In the genomic region with DNA sequence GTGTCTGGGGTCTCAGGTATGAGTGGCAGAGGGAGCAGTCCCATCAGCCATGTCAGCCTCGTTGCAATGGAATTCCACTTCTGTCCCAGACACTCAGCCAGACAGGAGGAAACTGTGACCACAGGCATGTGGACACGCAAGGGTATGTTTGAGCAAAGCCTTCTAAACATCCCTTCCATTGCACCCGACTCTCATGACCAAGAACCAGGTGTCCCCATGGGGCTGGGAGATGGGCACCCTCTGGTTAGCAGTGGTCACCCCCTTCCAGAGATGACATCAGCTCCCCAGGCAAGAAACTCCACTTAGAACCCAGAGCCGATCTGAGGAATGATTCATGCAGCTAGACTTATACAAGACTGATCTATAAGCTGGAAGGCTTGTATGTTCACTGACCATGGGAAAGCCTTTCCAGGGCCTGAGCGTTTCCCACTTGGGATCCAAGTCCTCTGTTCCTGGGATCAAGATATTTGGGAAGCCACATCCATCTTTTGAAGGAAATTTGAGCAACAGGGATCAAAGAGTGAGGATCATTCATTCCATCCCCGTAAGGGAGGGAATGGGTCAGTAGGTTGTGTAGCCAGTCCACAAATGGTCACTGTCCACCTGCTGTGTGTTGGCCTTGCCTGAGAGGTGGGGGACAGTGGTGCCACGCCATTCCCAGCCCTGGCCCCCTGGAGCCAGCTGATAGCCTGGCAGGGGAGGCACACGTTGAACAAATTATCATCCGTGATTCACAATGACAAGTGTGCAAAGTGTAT, we compare ENCODE assay signal across 9 cellular contexts. TPM values are rescaled to one million over a fixed set of nuclear protein-coding genes. Genes with fewer than 3 reads are reported as not detected.
A peak's percentile ranks its signal among the peaks of the same experiment; 100 is the strongest.
DNase-seq lines count a peak whose midpoint lies in the region; ATAC-seq, FAIRE-seq and TF ChIP-seq lines count a peak whose summit lies in the region.
"Had no signal": no experiment of that assay in that cellular context is flagged by ENCODE, and none has a peak within 500 bp of the region (broad histone marks: within the 10 kb centered on the region; RNA-seq: fewer than 3 reads in every experiment).

No MANE protein-coding gene starts in this region.

- no peak overlapping the region for H3K27ac ChIP-seq in tibial artery

- H3K27me3 Mint-ChIP-seq in activated CD8-positive, alpha-beta T cell treated with anti-CD3 and anti-CD28 coated beads, Interleukin-2, amount 10 ng/mL, durations not matched to agents 7 days and 5 days (ENCODE audit: low read depth): no peaks in the 10 kb centered on the region
- H3K27me3 Mint-ChIP-seq: activated naive CD8-positive, alpha-beta T cell had no signal

- no peaks in the 10 kb centered on the region for H3K9me3 Mint-ChIP-seq in activated CD8-positive, alpha-beta T cell treated with anti-CD3 and anti-CD28 coated beads, Interleukin-2, amount 10 ng/mL, durations not matched to agents 7 days and 5 days (ENCODE audit: insufficient read depth)

- no peak overlapping the region for H3K4me3 Mint-ChIP-seq in activated CD8-positive, alpha-beta T cell treated with anti-CD3 and anti-CD28 coated beads, Interleukin-2, amount 10 ng/mL, durations not matched to agents 7 days and 5 days

- no peaks in the 10 kb centered on the region for H3K36me3 ChIP-seq in tibial artery

- FAIRE-seq in H54 (lab: Jason Lieb, UNC): no peak

- TF ChIP-seq CTCF in tibial artery (IDR thresholded peaks at IDR 0.05): no peak

- H3K36me3 Mint-ChIP-seq in activated CD8-positive, alpha-beta T cell treated with anti-CD3 and anti-CD28 coated beads, Interleukin-2, amount 10 ng/mL, durations not matched to agents 7 days and 5 days (ENCODE audit: low read depth): no peaks in the 10 kb centered on the region
- H3K36me3 Mint-ChIP-seq: activated naive CD8-positive, alpha-beta T cell had no signal

- DNase-seq in AG08395 (ENCODE audit: low spot score) (peak; percentile 35), H54 (ENCODE audit: insufficient read length, low spot score) (peak; percentile 72), iris pigment epithelial cell (ENCODE audit: low read depth) (peak; percentile 61), NCI-H146 (lab: John Stamatoyannopoulos, UW) (no peak), tibial artery (no peak)
- DNase-seq in activated CD8-positive, alpha-beta T cell treated with anti-CD3 and anti-CD28 coated beads, Interleukin-2, amount 10 ng/mL, durations not matched to agents 7 days and 5 days: no peak
- DNase-seq in stimulated activated CD8-positive, alpha-beta memory T cell treated with anti-CD3 and anti-CD28 coated beads, Interleukin-4, amount 100 ng/mL, for 48 hours: no peak

- POLR2A ChIA-PET in activated CD8-positive, alpha-beta T cell treated with anti-CD3 and anti-CD28 coated beads, Interleukin-2, amount 10 ng/mL, durations not matched to agents 7 days and 5 days (lab: Charles Lee): interaction anchor here (0.8 to 1.3 kb wide), 2 partner anchors 16 to 175 kb away, joined by 3 to 5 read pairs; no protein-coding TSS in a partner anchor

- H3K27ac Mint-ChIP-seq in activated CD8-positive, alpha-beta T cell treated with anti-CD3 and anti-CD28 coated beads, Interleukin-2, amount 10 ng/mL, durations not matched to agents 7 days and 5 days: peak overlapping the region; percentile 62

- TF ChIP-seq POLR2A in H54 (IDR thresholded peaks at IDR 0.05; ENCODE audit: low read depth, low read length): no peak

- peaks cover 40% of the 10 kb centered on the region for H3K4me1 Mint-ChIP-seq in activated CD8-positive, alpha-beta T cell treated with anti-CD3 and anti-CD28 coated beads, Interleukin-2, amount 10 ng/mL, durations not matched to agents 7 days and 5 days (ENCODE audit: low read depth)

- H3K9me3 ChIP-seq in tibial artery: no peaks in the 10 kb centered on the region

- no peak overlapping the region for H3K4me3 ChIP-seq in tibial artery

- CTCF ChIA-PET in activated CD8-positive, alpha-beta T cell treated with anti-CD3 and anti-CD28 coated beads, Interleukin-2, amount 10 ng/mL, durations not matched to agents 7 days and 5 days (lab: Charles Lee): interaction anchor here (0.6 to 3.3 kb wide), 37 partner anchors 10 to 409 kb away, joined by 3 to 24 read pairs (median 4); a partner anchor contains a TSS

- no peak for ATAC-seq in activated CD8-positive, alpha-beta T cell treated with anti-CD3 and anti-CD28 coated beads, Interleukin-2, amount 10 ng/mL, durations not matched to agents 7 days and 5 days
- ATAC-seq in HG02763 (IDR thresholded peaks at IDR 0.05; ENCODE audit: unreplicated experiment): no peak

- peaks cover 0 to 13% of the 10 kb centered on the region in 2 donors for H3K27me3 ChIP-seq in tibial artery

- peaks cover 9 to 28% (median 14%) of the 10 kb centered on the region in 4 donors for H3K4me1 ChIP-seq in tibial artery

- intact Hi-C loops in tibial artery (cut with DNase I; ENCODE audit: low total_unique reads): loop anchor here (5.0 kb wide), 2 partner anchors 140 to 380 kb away; no protein-coding TSS in a partner anchor

RNA-seq across cellular contexts. Expression of a gene that starts 3.9 kb away (rescaled TPM):
- 10 to 100 TPM; 18.3 to 19.2 TPM for total RNA-seq in activated CD8-positive, alpha-beta T cell treated with anti-CD3 and anti-CD28 coated beads, Interleukin-2, amount 10 ng/mL, durations not matched to agents 7 days and 5 days

RNA-seq across cellular contexts. Expression of a gene that starts 12.3 kb away (rescaled TPM):
- 10 to 100 TPM; 67.0 to 76.6 TPM for total RNA-seq in activated CD8-positive, alpha-beta T cell treated with anti-CD3 and anti-CD28 coated beads, Interleukin-2, amount 10 ng/mL, durations not matched to agents 7 days and 5 days

RNA-seq across cellular contexts. Expression of a gene that starts 24.5 kb away (rescaled TPM):
- total RNA-seq in activated CD8-positive, alpha-beta T cell treated with anti-CD3 and anti-CD28 coated beads, Interleukin-2, amount 10 ng/mL, durations not matched to agents 7 days and 5 days: not detected

Comparison
In these comparisons a context has a peak if more than half of its experiments do, and no peak if none do; other contexts are left out.
1. DNase-seq: peak in AG08395 (single experiment), H54 (single experiment) and iris pigment epithelial cell (single experiment); none in activated CD8-positive, alpha-beta T cell treated with anti-CD3 and anti-CD28 coated beads, Interleukin-2, amount 10 ng/mL, durations not matched to agents 7 days and 5 days (single experiment), NCI-H146 (single experiment), tibial artery (0 of 2) and stimulated activated CD8-positive, alpha-beta memory T cell treated with anti-CD3 and anti-CD28 coated beads, Interleukin-4, amount 100 ng/mL, for 48 hours (single experiment).